ENCODE assay signal across 31 cellular contexts in the genomic region with DNA sequence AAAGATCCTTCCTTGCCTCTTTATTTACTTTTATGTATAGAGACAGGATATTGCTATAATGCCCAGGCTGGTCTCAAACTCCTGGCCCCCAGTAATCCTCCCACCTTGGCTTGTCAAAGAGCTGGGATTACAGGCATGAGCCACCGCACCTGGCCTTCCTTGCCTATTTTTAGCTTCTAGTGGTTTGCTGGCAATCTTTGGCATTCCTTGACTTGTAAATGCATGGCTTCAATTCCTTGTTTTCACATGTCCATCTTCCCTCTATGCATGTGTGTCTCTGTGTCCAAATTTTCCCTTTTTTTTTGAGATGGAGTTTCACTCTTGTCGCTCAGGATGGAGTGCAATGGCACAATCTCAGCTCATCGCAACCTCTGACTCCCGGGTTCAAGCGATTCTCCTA.
"Had no signal": no experiment of that assay in that cellular context is flagged by ENCODE, and none has a peak within 500 bp of the region (broad histone marks: within the 10 kb centered on the region; RNA-seq: fewer than 3 reads in every experiment).

No MANE protein-coding gene starts in this region.

- H3K36me3 Mint-ChIP-seq: memory B cell; naive thymus-derived CD8-positive, alpha-beta T cell; stimulated activated effector memory CD8-positive, alpha-beta T cell treated with anti-CD3 and anti-CD28 coated beads, Interleukin-12 subunit alpha, Interleukin-12 subunit beta, amount 100 ng/mL, for 72 hours; type B pancreatic cell; WTC11 had no signal

- H3K4me3 Mint-ChIP-seq: activated CD4-positive, alpha-beta memory T cell treated with anti-CD3 and anti-CD28 coated beads, Interleukin-2, amount 10 ng/mL, durations not matched to agents 7 days and 5 days; activated CD4-positive, alpha-beta T cell treated with anti-CD3 and anti-CD28 coated beads, Interleukin-2, amount 10 ng/mL, durations not matched to agents 7 days and 5 days; activated T-cell treated with anti-CD3 and anti-CD28 coated beads, Interleukin-2, amount 50 U/mL, for 24 hours; central memory CD8-positive, alpha-beta T cell; dendritic cell treated with granulocyte-macrophage colony-stimulating factor and Interleukin-4, amounts not matched to agents 40 ng/mL and 50 ng/mL, for 4 days; memory B cell; naive thymus-derived CD8-positive, alpha-beta T cell; stimulated activated effector memory CD8-positive, alpha-beta T cell treated with anti-CD3 and anti-CD28 coated beads, Interleukin-12 subunit alpha, Interleukin-12 subunit beta, amount 100 ng/mL, for 72 hours; stimulated activated naive CD8-positive, alpha-beta T cell treated with anti-CD3 and anti-CD28 coated beads, Interleukin-15, Interleukin-2, amounts not matched to agents 100 ng/mL and 50 ng/mL, for 24 hours; type B pancreatic cell; WTC11 had no signal

- H3K4me1 Mint-ChIP-seq: activated CD4-positive, alpha-beta memory T cell treated with anti-CD3 and anti-CD28 coated beads, Interleukin-2, amount 10 ng/mL, durations not matched to agents 7 days and 5 days; activated CD4-positive, alpha-beta T cell treated with anti-CD3 and anti-CD28 coated beads, Interleukin-2, amount 10 ng/mL, durations not matched to agents 7 days and 5 days; central memory CD8-positive, alpha-beta T cell; memory B cell; stimulated activated effector memory CD8-positive, alpha-beta T cell treated with anti-CD3 and anti-CD28 coated beads, Interleukin-12 subunit alpha, Interleukin-12 subunit beta, amount 100 ng/mL, for 72 hours; WTC11 had no signal

- H3K4me2 ChIP-seq: hepatocyte had no signal

- DNase-seq: activated CD4-positive, alpha-beta memory T cell treated with anti-CD3 and anti-CD28 coated beads, Interleukin-2, amount 10 ng/mL, durations not matched to agents 7 days and 5 days; activated CD4-positive, alpha-beta T cell treated with anti-CD3 and anti-CD28 coated beads for 1 hour; activated CD4-positive, alpha-beta T cell treated with anti-CD3 and anti-CD28 coated beads, Interleukin-2, amount 10 ng/mL, durations not matched to agents 7 days and 5 days; activated CD8-positive, alpha-beta memory T cell treated with anti-CD3 and anti-CD28 coated beads, Interleukin-2, amount 50 U/mL, for 48 hours; activated gamma-delta T cell; activated naive CD4-positive, alpha-beta T cell treated with anti-CD3 and anti-CD28 coated beads, Interleukin-2, amount 50 U/mL, for 16 hours; activated T-cell treated with anti-CD3 and anti-CD28 coated beads, Interleukin-2, amount 50 U/mL, for 24 hours; amniotic stem cell; effector CD4-positive, alpha-beta T cell; gastrocnemius medialis; islet precursor cell; left colon; midbrain; naive thymus-derived CD8-positive, alpha-beta T cell; ovary; retina; stimulated activated CD4-positive, alpha-beta T cell treated with anti-CD3 and anti-CD28 coated beads, Interleukin-4, amount 100 ng/mL, for 24 hours; T-helper 2 cell; uterus had no signal

- H3K4me1 ChIP-seq: uterus had no signal

- H3K36me3 ChIP-seq: gastrocnemius medialis, ovary, uterus had no signal

- H3K9me3 ChIP-seq: gastrocnemius medialis, ovary, uterus had no signal

- H3K4me3 ChIP-seq: gastrocnemius medialis, hepatocyte, ovary, skin epidermis, uterus had no signal

- H3K9me3 Mint-ChIP-seq: activated CD4-positive, alpha-beta memory T cell treated with anti-CD3 and anti-CD28 coated beads, Interleukin-2, amount 10 ng/mL, durations not matched to agents 7 days and 5 days; activated CD4-positive, alpha-beta T cell treated with anti-CD3 and anti-CD28 coated beads, Interleukin-2, amount 10 ng/mL, durations not matched to agents 7 days and 5 days; activated T-cell treated with anti-CD3 and anti-CD28 coated beads, Interleukin-2, amount 50 U/mL, for 24 hours; central memory CD8-positive, alpha-beta T cell; dendritic cell treated with granulocyte-macrophage colony-stimulating factor and Interleukin-4, amounts not matched to agents 40 ng/mL and 50 ng/mL, for 4 days; memory B cell; naive thymus-derived CD8-positive, alpha-beta T cell; stimulated activated effector memory CD8-positive, alpha-beta T cell treated with anti-CD3 and anti-CD28 coated beads, Interleukin-12 subunit alpha, Interleukin-12 subunit beta, amount 100 ng/mL, for 72 hours; stimulated activated naive CD8-positive, alpha-beta T cell treated with anti-CD3 and anti-CD28 coated beads, Interleukin-15, Interleukin-2, amounts not matched to agents 100 ng/mL and 50 ng/mL, for 24 hours; type B pancreatic cell; WTC11 had no signal

- ATAC-seq: gastrocnemius medialis; left colon; naive thymus-derived CD8-positive, alpha-beta T cell; sciatic nerve; stimulated activated effector memory CD8-positive, alpha-beta T cell treated with anti-CD3 and anti-CD28 coated beads, Interleukin-12 subunit alpha, Interleukin-12 subunit beta, amount 100 ng/mL, for 72 hours; WTC11 had no signal

- H2AFZ ChIP-seq: hepatocyte had no signal

- FAIRE-seq: astrocyte had no signal

- H3K79me2 ChIP-seq: hepatocyte had no signal

- H3K27me3 ChIP-seq: gastrocnemius medialis, hepatocyte, ovary, uterus had no signal

- H3K27me3 Mint-ChIP-seq: activated CD4-positive, alpha-beta memory T cell treated with anti-CD3 and anti-CD28 coated beads, Interleukin-2, amount 10 ng/mL, durations not matched to agents 7 days and 5 days; activated CD4-positive, alpha-beta T cell treated with anti-CD3 and anti-CD28 coated beads, Interleukin-2, amount 10 ng/mL, durations not matched to agents 7 days and 5 days; activated T-cell treated with anti-CD3 and anti-CD28 coated beads, Interleukin-2, amount 50 U/mL, for 24 hours; central memory CD8-positive, alpha-beta T cell; dendritic cell treated with granulocyte-macrophage colony-stimulating factor and Interleukin-4, amounts not matched to agents 40 ng/mL and 50 ng/mL, for 4 days; naive thymus-derived CD8-positive, alpha-beta T cell; stimulated activated naive CD8-positive, alpha-beta T cell treated with anti-CD3 and anti-CD28 coated beads, Interleukin-15, Interleukin-2, amounts not matched to agents 100 ng/mL and 50 ng/mL, for 24 hours; type B pancreatic cell had no signal

- H3K27ac ChIP-seq: gastrocnemius medialis, hepatocyte, ovary, skin epidermis, uterus had no signal

- H3K27ac Mint-ChIP-seq: activated CD4-positive, alpha-beta memory T cell treated with anti-CD3 and anti-CD28 coated beads, Interleukin-2, amount 10 ng/mL, durations not matched to agents 7 days and 5 days; activated CD4-positive, alpha-beta T cell treated with anti-CD3 and anti-CD28 coated beads, Interleukin-2, amount 10 ng/mL, durations not matched to agents 7 days and 5 days; activated T-cell treated with anti-CD3 and anti-CD28 coated beads, Interleukin-2, amount 50 U/mL, for 24 hours; dendritic cell treated with granulocyte-macrophage colony-stimulating factor and Interleukin-4, amounts not matched to agents 40 ng/mL and 50 ng/mL, for 4 days; memory B cell; progenitor cell of endocrine pancreas; stimulated activated effector memory CD8-positive, alpha-beta T cell treated with anti-CD3 and anti-CD28 coated beads, Interleukin-12 subunit alpha, Interleukin-12 subunit beta, amount 100 ng/mL, for 72 hours; stimulated activated naive CD8-positive, alpha-beta T cell treated with anti-CD3 and anti-CD28 coated beads, Interleukin-15, Interleukin-2, amounts not matched to agents 100 ng/mL and 50 ng/mL, for 24 hours; type B pancreatic cell; WTC11 had no signal
